8 cellular contexts compared by ENCODE assay signal in genomic region chr1:43650306-43650941, GRCh38. TPM values are rescaled to one million over a fixed set of nuclear protein-coding genes. Genes with fewer than 3 reads are reported as not detected.
A peak's percentile ranks its signal among the peaks of the same experiment; 100 is the strongest.
DNase-seq lines count a peak whose midpoint lies in the region; ATAC-seq, FAIRE-seq and TF ChIP-seq lines count a peak whose summit lies in the region.

No MANE protein-coding gene starts in this region.

- peak overlapping the region; percentile 83 to 86 for H3K9ac ChIP-seq in kidney (ENCODE audit: low read length in 2 of 2)

- FAIRE-seq in kidney (lab: Jason Lieb, UNC), result no peak

- ATAC-seq in GM19023 (IDR thresholded peaks at IDR 0.05; ENCODE audit: unreplicated experiment) (peak; percentile 61), HG03196 (IDR thresholded peaks at IDR 0.05; ENCODE audit: unreplicated experiment) (peak; percentile 65)

- intact Hi-C loops in kidney (cut with DNase I), result no loop called here

- H3K36me3 ChIP-seq in kidney (ENCODE audit: control insufficient read depth in 1 of 2, insufficient read depth in 2 of 2, low read length in 2 of 2), result peaks cover 10 to 16% of the 10 kb centered on the region in 2 donors

- H3K4me3 ChIP-seq in AG09309 (ENCODE audit: control insufficient read depth, low read depth, low read length) (peak overlapping the region; percentile 69), kidney (ENCODE audit: low read length in 2 of 2) (peak overlapping the region; percentile 93 to 98)

- no peak for TF ChIP-seq CTCF in AG09309 (IDR thresholded peaks at IDR 0.05; ENCODE audit: control insufficient read depth, insufficient read depth, low read depth, low read length, missing control alignments)
- no peak for TF ChIP-seq CTCF in kidney (IDR thresholded peaks at IDR 0.05; ENCODE audit: borderline replicate concordance, extremely low read depth, insufficient read depth)

- peak overlapping the region; percentile 98 to 99 for H3K27ac ChIP-seq in kidney (ENCODE audit: low read depth in 2 of 2, low read length in 2 of 2)

- DNase-seq in AG09309 (ENCODE audit: low read depth) (peak; percentile 98), NCI-H226 (peak; percentile 90), cerebellar nuclear complex (lab: John Stamatoyannopoulos, UW) (peak; percentile 89 to 90), kidney (peak; percentile 97)
- peak; percentile 77 to 87 (median 80) for DNase-seq in activated CD4-positive, CD25-positive, alpha-beta regulatory T cell (lab: John Stamatoyannopoulos, UW)
- DNase-seq in stimulated activated CD4-positive, alpha-beta T cell treated with anti-CD3 and anti-CD28 coated beads, Interleukin-15, amount 100 ng/mL, for 24 hours, result peak; percentile 95

- H3K4me1 ChIP-seq in kidney (ENCODE audit: control insufficient read depth in 1 of 2, insufficient read depth in 1 of 2, low read depth in 1 of 2, low read length in 2 of 2), result peaks cover 4 to 7% of the 10 kb centered on the region in 2 donors

- H3K9me3 ChIP-seq in kidney (ENCODE audit: control insufficient read depth in 1 of 2, low read length in 2 of 2), result no peaks in the 10 kb centered on the region

RNA-seq across cellular contexts. Expression of gene KDM4A, which starts 0.5 kb away (rescaled TPM):
- 35.2 TPM for total RNA-seq in kidney
- polyA plus RNA-seq in kidney (ENCODE audit: insufficient read depth, low read depth, low replicate concordance), result 11.3 TPM

RNA-seq across cellular contexts. Expression of gene ST3GAL3, which starts 56.9 kb away (rescaled TPM):
- total RNA-seq in kidney, result 21.3 TPM
- polyA plus RNA-seq in kidney (ENCODE audit: insufficient read depth, low read depth, low replicate concordance), result 15.3 TPM

Comparison
In these comparisons a context has a peak if more than half of its experiments do, and no peak if none do; other contexts are left out.
1. Peak in every context shown above with its lines: DNase-seq, ATAC-seq, H3K4me3 ChIP-seq and H3K27ac ChIP-seq.